32 cellular contexts compared by ENCODE assay signal in the genomic region with DNA sequence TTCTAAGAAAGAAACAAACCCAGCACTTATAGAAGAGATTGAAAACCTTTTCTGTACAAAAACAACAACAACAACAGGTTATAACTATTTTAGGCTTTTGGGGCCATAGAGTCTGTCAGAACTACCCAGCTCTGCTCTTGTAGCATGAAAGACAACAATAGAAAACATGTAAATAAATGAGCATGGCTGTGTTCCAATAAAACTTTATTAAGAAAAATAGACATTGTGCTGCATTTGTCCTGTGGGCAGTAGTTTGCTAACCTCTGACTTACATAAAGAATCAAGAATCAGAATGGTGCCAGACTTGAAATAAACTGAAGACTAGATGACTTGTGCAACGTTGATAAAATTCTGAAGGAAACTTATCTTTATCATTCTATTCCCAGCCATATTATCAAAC.
"Had no signal": no experiment of that assay in that cellular context is flagged by ENCODE, and none has a peak within 500 bp of the region (broad histone marks: within the 10 kb centered on the region; RNA-seq: fewer than 3 reads in every experiment).

No MANE protein-coding gene starts in this region.

- DNase-seq: activated CD4-positive, alpha-beta memory T cell treated with anti-CD3 and anti-CD28 coated beads for 36 hours; activated CD4-positive, alpha-beta T cell treated with anti-CD3 and anti-CD28 coated beads for 1 hour; activated CD4-positive, alpha-beta T cell treated with anti-CD3 and anti-CD28 coated beads for 36 hours; activated CD4-positive, alpha-beta T cell treated with anti-CD3 and anti-CD28 coated beads for 48 hours; activated CD4-positive, alpha-beta T cell treated with anti-CD3 and anti-CD28 coated beads, Interleukin-2, amount 10 ng/mL, durations not matched to agents 7 days and 5 days; activated CD4-positive, CD25-positive, alpha-beta regulatory T cell; activated CD8-positive, alpha-beta memory T cell treated with anti-CD3 and anti-CD28 coated beads, Interleukin-2, amount 50 U/mL, for 4 hours; activated CD8-positive, alpha-beta T cell treated with anti-CD3 and anti-CD28 coated beads for 36 hours; activated effector memory CD4-positive, alpha-beta T cell treated with anti-CD3 and anti-CD28 coated beads, Interleukin-2, amount 50 U/mL, for 16 hours; activated gamma-delta T cell treated with Interleukin-2 at 50 U/mL for 16 hours; activated naive CD4-positive, alpha-beta T cell; activated naive CD4-positive, alpha-beta T cell treated with anti-CD3 and anti-CD28 coated beads for 36 hours; activated naive CD4-positive, alpha-beta T cell treated with anti-CD3 and anti-CD28 coated beads, Interleukin-2, amount 50 U/mL, for 16 hours; activated naive CD8-positive, alpha-beta T cell treated with anti-CD3 and anti-CD28 coated beads for 36 hours; activated T-cell treated with anti-CD3 and anti-CD28 coated beads for 4 hours; activated T-cell treated with anti-CD3 and anti-CD28 coated beads, Interleukin-2, amount 50 U/mL, for 1 hour; activated T-cell treated with anti-CD3 and anti-CD28 coated beads, Interleukin-2, amount 50 U/mL, for 4 hours; activated T-cell treated with anti-CD3 and anti-CD28 coated beads, Interleukin-2, amount 50 U/mL, for 72 hours; adrenal gland; amniotic stem cell; aorta; body of pancreas; brain microvascular endothelial cell; central memory CD4-positive, alpha-beta T cell; T-helper 1 cell; T-helper 2 cell; T-helper 9 cell; WERI-Rb-1 had no signal

- ATAC-seq: activated CD4-positive, alpha-beta T cell treated with anti-CD3 and anti-CD28 coated beads for 36 hours; activated CD4-positive, CD25-positive, alpha-beta regulatory T cell treated with anti-CD3 and anti-CD28 coated beads, Interleukin-2, amount 50 U/mL, for 24 hours; activated CD8-positive, alpha-beta T cell treated with anti-CD3 and anti-CD28 coated beads for 36 hours; activated naive CD4-positive, alpha-beta T cell treated with anti-CD3 and anti-CD28 coated beads, Interleukin-2, amount 50 U/mL, for 72 hours; activated T-cell treated with anti-CD3 and anti-CD28 coated beads, Interleukin-2, amount 50 U/mL, for 4 hours; activated T-cell treated with anti-CD3 and anti-CD28 coated beads, Interleukin-2, amount 50 U/mL, for 72 hours; activated T-helper 17 cell treated with anti-CD3 and anti-CD28 coated beads, Interleukin-2, amount 50 U/mL, for 72 hours; body of pancreas; WTC11 had no signal
